In the genomic region with DNA sequence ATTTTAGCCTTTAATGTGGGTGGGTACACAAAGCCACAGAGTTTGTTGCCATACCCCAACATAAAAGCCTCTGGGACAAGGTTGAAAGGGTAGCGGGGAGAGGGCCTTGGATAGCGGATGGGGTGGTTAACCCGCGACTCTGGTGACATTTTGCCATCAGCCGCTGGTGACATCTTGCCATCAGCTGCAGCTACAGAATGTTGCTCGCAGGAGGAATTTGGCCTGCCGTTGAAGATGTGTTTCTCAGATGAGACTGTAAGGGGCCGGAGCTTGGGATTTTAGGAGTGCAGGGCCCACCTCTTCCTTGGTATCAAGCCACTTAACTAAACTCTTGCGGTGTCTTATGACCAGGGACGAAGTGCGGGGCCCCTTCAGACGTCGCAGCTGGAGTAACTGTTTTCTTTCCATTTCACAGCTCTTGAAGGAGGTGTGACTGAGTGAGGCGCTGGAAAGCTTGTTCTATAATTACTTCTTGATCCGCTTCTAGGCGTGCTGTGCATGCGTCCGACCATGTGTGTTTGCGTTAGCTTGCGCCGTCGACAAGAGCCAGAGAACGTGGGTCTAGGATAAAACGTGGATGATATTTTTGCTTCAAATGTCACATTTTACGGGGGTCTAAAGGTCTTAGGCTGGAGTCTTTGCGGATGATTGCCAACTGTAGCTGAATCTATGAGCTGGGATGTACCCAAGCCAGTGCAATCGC, we compare ENCODE assay signal across 8 cellular contexts. TPM values are rescaled to one million over a fixed set of nuclear protein-coding genes. Genes with fewer than 3 reads are reported as not detected.
DNase-seq lines count a peak whose midpoint lies in the region; ATAC-seq, FAIRE-seq and TF ChIP-seq lines count a peak whose summit lies in the region.

No MANE protein-coding gene starts in this region.

- H3K27me3 Mint-ChIP-seq in activated CD4-positive, alpha-beta T cell treated with anti-CD3 and anti-CD28 coated beads, Interleukin-2, amount 10 ng/mL, durations not matched to agents 24 days and 14 days = peaks cover 42% of the 10 kb centered on the region
- H3K27me3 Mint-ChIP-seq in astrocyte (ENCODE audit: low read depth, unreplicated experiment) = peaks cover 25% of the 10 kb centered on the region

- H4K20me1 ChIP-seq in astrocyte (ENCODE audit: insufficient read depth, low read length) = no peaks in the 10 kb centered on the region
- H4K20me1 ChIP-seq in HepG2 (ENCODE audit: insufficient read depth, low read length) = no peaks in the 10 kb centered on the region

- TF ChIP-seq EP300 in HepG2 (IDR thresholded peaks at IDR 0.05; ENCODE audit: low read depth in 2 of 2, low read length in 2 of 2) (no peak), HepG2 (CRISPR knock-in tag; IDR thresholded peaks at IDR 0.05; ENCODE audit: borderline replicate concordance) (no peak)

- H3K4me1 ChIP-seq in astrocyte (ENCODE audit: insufficient read depth, low read length) (peaks cover 12% of the 10 kb centered on the region), HepG2 (ENCODE audit: insufficient read depth, low read length) (0 out of 2 replicates have a peak, but pooled peaks cover 4% of the 10 kb centered on the region), thyroid gland (peaks cover 6 to 23% of the 10 kb centered on the region in 2 donors)

- WGBS in HepG2 (ENCODE audit: low lambda C conversion rate) = 88% methylated on average over 24 of the region's 27 CpGs
- 25 to 32% methylated on average over 25 to 27 of the region's 27 CpGs for WGBS in thyroid gland, 2 donors

- no peaks in the 10 kb centered on the region for H3K9me3 Mint-ChIP-seq in activated CD4-positive, alpha-beta T cell treated with anti-CD3 and anti-CD28 coated beads, Interleukin-2, amount 10 ng/mL, durations not matched to agents 24 days and 14 days
- H3K9me3 Mint-ChIP-seq in astrocyte (ENCODE audit: unreplicated experiment) = peaks cover 20% of the 10 kb centered on the region

- no peak for DNase-seq in activated CD4-positive, alpha-beta T cell treated with anti-CD3 and anti-CD28 coated beads, Interleukin-2, amount 10 ng/mL, durations not matched to agents 24 days and 14 days
- DNase-seq in activated CD4-positive, alpha-beta T cell treated with anti-CD3 and anti-CD28 coated beads, Interleukin-2, amount 50 U/mL, for 48 hours = no peak
- DNase-seq in astrocyte (ENCODE audit: low read depth) = no peak
- DNase-seq in HepG2 (ENCODE audit: low spot score) = no peak
- DNase-seq in thyroid gland = peak; percentile 11 to 23
- DNase-seq in RCC 7860 (ENCODE audit: low spot score) = no peak
- DNase-seq in NCI-H1436 treated with DMSO at 0.1 percent for 48 hours (lab: John Stamatoyannopoulos, UW) = no peak
- no peak for DNase-seq in NCI-H446 (lab: John Stamatoyannopoulos, UW)

- TF ChIP-seq RAD21 in HepG2 (CRISPR knock-in tag; IDR thresholded peaks at IDR 0.05) = no peak

- CTCF ChIA-PET in HepG2 (lab: Yijun Ruan, JAX; ENCODE audit: low intra/inter-chr PET ratio, low total read pairs) = no interaction called here

- no peaks in the 10 kb centered on the region for H3K79me2 ChIP-seq in astrocyte (ENCODE audit: insufficient read depth, low read length)
- no peaks in the 10 kb centered on the region for H3K79me2 ChIP-seq in HepG2 (ENCODE audit: insufficient read depth, low read length)

- H3K36me3 Mint-ChIP-seq in activated CD4-positive, alpha-beta T cell treated with anti-CD3 and anti-CD28 coated beads, Interleukin-2, amount 10 ng/mL, durations not matched to agents 24 days and 14 days (ENCODE audit: low read depth) = no peaks in the 10 kb centered on the region
- H3K36me3 Mint-ChIP-seq in astrocyte (ENCODE audit: low read depth, unreplicated experiment) = peaks cover 11% of the 10 kb centered on the region

- H3K27ac ChIP-seq in astrocyte (ENCODE audit: low read depth, low read length) (no peak overlapping the region), HepG2 (ENCODE audit: extremely low read length, insufficient read depth, low read length) (no peak overlapping the region), thyroid gland (no peak overlapping the region)

- POLR2A ChIA-PET in HepG2 (lab: Yijun Ruan, JAX) = no interaction called here

- TF ChIP-seq POLR2A in HepG2 (IDR thresholded peaks at IDR 0.05; ENCODE audit: insufficient read depth in 1 of 2, low read depth in 2 of 2, low read length in 2 of 2) (no peak), thyroid gland (IDR thresholded peaks at IDR 0.05) (no peak)

- H3K36me3 ChIP-seq in astrocyte (ENCODE audit: insufficient read depth, low read length) (no peaks in the 10 kb centered on the region), HepG2 (replicated peaks in 1 of 2; ENCODE audit: control insufficient read depth in 1 of 2, insufficient read depth in 2 of 2, low read length in 2 of 2) (no peaks in the 10 kb centered on the region), thyroid gland (no peaks in the 10 kb centered on the region)

- in situ Hi-C loops in HepG2 (cut with HindIII; ENCODE audit: extremely low pct_ligation_motif_present, low pct_unique_long_range_greater_than_20kb) = no loop called here

- H3K4me1 Mint-ChIP-seq in activated CD4-positive, alpha-beta T cell treated with anti-CD3 and anti-CD28 coated beads, Interleukin-2, amount 10 ng/mL, durations not matched to agents 24 days and 14 days = peaks cover 16% of the 10 kb centered on the region
- peaks cover 10% of the 10 kb centered on the region for H3K4me1 Mint-ChIP-seq in astrocyte (ENCODE audit: low read depth, unreplicated experiment)

- H3K27me3 ChIP-seq in astrocyte (ENCODE audit: insufficient read depth, low read length) = peaks cover 10% of the 10 kb centered on the region
- H3K27me3 ChIP-seq in HepG2 (ENCODE audit: control insufficient read depth in 1 of 2, insufficient read depth in 2 of 2, low read length in 2 of 2) = peaks cover 3 to 6% of the 10 kb centered on the region in 2 experiments; a peak in 2 of 5 replicates
- H3K27me3 ChIP-seq in thyroid gland = no peaks in the 10 kb centered on the region

- TF ChIP-seq CTCF in astrocyte (IDR thresholded peaks at IDR 0.05; ENCODE audit: insufficient read depth, low read depth, low read length) (no peak), HepG2 (CRISPR knock-in tag; IDR thresholded peaks at IDR 0.05) (no peak), thyroid gland (IDR thresholded peaks at IDR 0.05) (no peak)

- peak overlapping the region; percentile 62 for H3K4me3 ChIP-seq in astrocyte (ENCODE audit: insufficient read depth, low read depth, low read length)
- H3K4me3 ChIP-seq in HepG2 (replicated peaks in 1 of 3; ENCODE audit: insufficient read depth in 1 of 3, low read depth in 2 of 3, low read length in 3 of 3) = peak overlapping the region; percentile 36 to 70 (median 63); a peak in 5 of 6 replicates
- peak overlapping the region in 2 of 3 donors; percentile 9 to 48 for H3K4me3 ChIP-seq in thyroid gland (replicated peaks in 1 of 3)

- no TSS peak for BruUV-seq in HepG2 (replicated peaks; lab: Mats Ljungman, UMichigan)

- intact Hi-C loops in activated CD4-positive, alpha-beta T cell treated with anti-CD3 and anti-CD28 coated beads, Interleukin-2, amount 10 ng/mL, durations not matched to agents 24 days and 14 days (cut with micrococcal nuclease) = loop anchor here (5.0 to 10.0 kb wide), 2 partner anchors 139 to 1203 kb away; a partner anchor contains a TSS
- intact Hi-C loops in HepG2 (cut with micrococcal nuclease; ENCODE audit: unreplicated experiment) = no loop called here
- intact Hi-C loops in thyroid gland (cut with DNase I) = loop anchor here (5.0 kb wide), 1 partner anchor 144 kb away; no protein-coding TSS in a partner anchor

- H3K9me3 ChIP-seq in astrocyte (ENCODE audit: insufficient read depth, low read depth, low read length) (peaks cover 4% of the 10 kb centered on the region), HepG2 (ENCODE audit: low read length) (no peaks in the 10 kb centered on the region), thyroid gland (no peaks in the 10 kb centered on the region)

- peak overlapping the region; percentile 97 for H3K4me2 ChIP-seq in astrocyte (ENCODE audit: low read length)
- H3K4me2 ChIP-seq in HepG2 (ENCODE audit: low read depth, low read length) = peak overlapping the region; percentile 74

- H2AFZ ChIP-seq in astrocyte (ENCODE audit: low read depth, low read length) = peak overlapping the region; percentile 87
- H2AFZ ChIP-seq in HepG2 (ENCODE audit: low read length) = no peak overlapping the region

- no peak for FAIRE-seq in astrocyte (lab: Jason Lieb, UNC)
- FAIRE-seq in HepG2 (lab: Jason Lieb, UNC) = no peak
- no peak for FAIRE-seq in RCC 7860 (lab: Jason Lieb, UNC)

- peak overlapping the region; percentile 39 for H3K27ac Mint-ChIP-seq in activated CD4-positive, alpha-beta T cell treated with anti-CD3 and anti-CD28 coated beads, Interleukin-2, amount 10 ng/mL, durations not matched to agents 24 days and 14 days
- no peak overlapping the region for H3K27ac Mint-ChIP-seq in astrocyte (ENCODE audit: unreplicated experiment)

- peak overlapping the region; percentile 85 for H3K4me3 Mint-ChIP-seq in activated CD4-positive, alpha-beta T cell treated with anti-CD3 and anti-CD28 coated beads, Interleukin-2, amount 10 ng/mL, durations not matched to agents 24 days and 14 days
- peak overlapping the region; percentile 86 for H3K4me3 Mint-ChIP-seq in astrocyte (ENCODE audit: unreplicated experiment)

- peak overlapping the region; percentile 57 for H3K9ac ChIP-seq in astrocyte (ENCODE audit: low read length)
- H3K9ac ChIP-seq in HepG2 (ENCODE audit: insufficient read depth, low read depth, low read length) = 0 out of 2 replicates have a peak overlapping the region, but pooled peaks have one; percentile 15

- no peak for ATAC-seq in HepG2

RNA-seq across cellular contexts. Expression of a gene that starts 0.8 kb away (rescaled TPM):
- total RNA-seq in activated CD4-positive, alpha-beta T cell treated with anti-CD3 and anti-CD28 coated beads, Interleukin-2, amount 10 ng/mL, durations not matched to agents 24 days and 14 days = 2.0 and 2.2 TPM in 2 replicates
- total RNA-seq in astrocyte (4.4 and 5.1 TPM in 2 replicates), HepG2 (2016; rRNA removed; fragmentation: Illumina TruSeq; extraction: Trizol) (0.07 TPM in 1 of 2 replicates, not detected in the other), thyroid gland (1 to 10 TPM in 1 of 4 donors, under 1 TPM in 3; 0.45 to 3.6 (median 0.60) TPM)
- total RNA-seq in HepG2 (2016; cell fraction: cytosol; rRNA removed; fragmentation: Illumina TruSeq; extraction: Trizol; ENCODE audit: low read depth) = not detected in 2 replicates
- not detected in 2 replicates for total RNA-seq in HepG2 (2016; cell fraction: insoluble cytoplasmic fraction; rRNA removed; fragmentation: Illumina TruSeq; extraction: Trizol)
- total RNA-seq in HepG2 (2016; cell fraction: membrane; rRNA removed; fragmentation: Illumina TruSeq; extraction: Trizol) = not detected in 2 replicates
- not detected in 2 replicates for total RNA-seq in HepG2 (2016; cell fraction: nucleus; rRNA removed; fragmentation: Illumina TruSeq; extraction: Trizol)
- polyA plus RNA-seq in HepG2 (2011; rRNA removed) = 0.12 and 0.20 TPM in 2 replicates
- polyA plus RNA-seq in HepG2 (2011; cell fraction: cytosol; rRNA removed) = 0.03 and 0.08 TPM in 2 replicates
- 0.07 TPM in 1 of 2 replicates, not detected in the other for polyA plus RNA-seq in HepG2 (2011; cell fraction: nucleus; rRNA removed)
- not detected in 2 replicates for polyA plus RNA-seq in HepG2 (2012)
- not detected in 2 replicates for polyA plus RNA-seq in HepG2 (2016; cell fraction: cytosol; fragmentation: Illumina TruSeq; extraction: Trizol; ENCODE audit: low read depth)
- polyA plus RNA-seq in HepG2 (2016; cell fraction: insoluble cytoplasmic fraction; fragmentation: Illumina TruSeq; extraction: Trizol; ENCODE audit: low read depth) = 0.19 TPM in 1 of 2 replicates, not detected in the other
- polyA plus RNA-seq in HepG2 (2016; cell fraction: membrane; fragmentation: Illumina TruSeq; extraction: Trizol; ENCODE audit: low read depth) = not detected in 2 replicates
- not detected in 2 replicates for polyA plus RNA-seq in HepG2 (2016; cell fraction: nucleus; fragmentation: Illumina TruSeq; extraction: Trizol; ENCODE audit: insufficient read depth, low read depth)
- not detected in 2 replicates for polyA minus RNA-seq in HepG2 (2011; rRNA and poly(A)+ RNA removed; ENCODE audit: low replicate concordance)
- polyA minus RNA-seq in HepG2 (2011; cell fraction: cytosol; rRNA and poly(A)+ RNA removed) = not detected in 2 replicates
- not detected in 2 replicates for polyA minus RNA-seq in HepG2 (2011; cell fraction: nucleus; rRNA and poly(A)+ RNA removed)

Comparison
In these comparisons a context has a peak if more than half of its experiments do, and no peak if none do; other contexts are left out.
1. DNase-seq: peak in thyroid gland (2 of 2); none in activated CD4-positive, alpha-beta T cell treated with anti-CD3 and anti-CD28 coated beads, Interleukin-2, amount 10 ng/mL, durations not matched to agents 24 days and 14 days (single experiment), activated CD4-positive, alpha-beta T cell treated with anti-CD3 and anti-CD28 coated beads, Interleukin-2, amount 50 U/mL, for 48 hours (0 of 2), astrocyte (single experiment), HepG2 (single experiment), RCC 7860 (single experiment), NCI-H1436 treated with DMSO at 0.1 percent for 48 hours (single experiment) and NCI-H446 (0 of 2).
2. Peak in every context shown above with its lines, with median percentiles within 50 percentile points of each other: H3K4me3 ChIP-seq.